ENCODE assay signal across 14 cellular contexts in genomic region chr5:34905564-34905963, GRCh38. TPM values are rescaled to one million over a fixed set of nuclear protein-coding genes. Genes with fewer than 3 reads are reported as not detected.
A peak's percentile ranks its signal among the peaks of the same experiment; 100 is the strongest.
DNase-seq lines count a peak whose midpoint lies in the region; ATAC-seq and TF ChIP-seq lines count a peak whose summit lies in the region.
"Had no signal": no experiment of that assay in that cellular context is flagged by ENCODE, and none has a peak within 500 bp of the region (broad histone marks: within the 10 kb centered on the region; RNA-seq: fewer than 3 reads in every experiment).

No MANE protein-coding gene starts in this region.

- H3K27ac Mint-ChIP-seq in CD4-positive, alpha-beta memory T cell = no peak overlapping the region
- H3K27ac Mint-ChIP-seq: activated CD8-positive, alpha-beta memory T cell treated with anti-CD3 and anti-CD28 coated beads, Interleukin-2, amount 10 ng/mL, durations not matched to agents 7 days and 5 days had no signal

- DNase-seq in BE2C (no peak), HFF-Myc (ENCODE audit: extremely low read depth, low read depth) (no peak), kidney tubule cell (ENCODE audit: low spot score) (peak; percentile 19), tibial artery (no peak), transverse colon (no peak)
- DNase-seq in CD4-positive, alpha-beta memory T cell = no peak
- DNase-seq: activated CD8-positive, alpha-beta memory T cell treated with anti-CD3 and anti-CD28 coated beads, Interleukin-2, amount 10 ng/mL, durations not matched to agents 7 days and 5 days; central memory CD4-positive, alpha-beta T cell; GDM1; hypothalamus; MG63; occipital lobe had no signal

- TF ChIP-seq EP300 in transverse colon (IDR thresholded peaks at IDR 0.05; ENCODE audit: low read depth) = no peak

- H3K36me3 Mint-ChIP-seq in CD4-positive, alpha-beta memory T cell = peaks cover 16 to 32% of the 10 kb centered on the region in 2 donors

- in situ Hi-C loops in transverse colon (cut with MboI; ENCODE audit: low pct_ligation_motif_present in 1 of 4, low pct_unique_long_range_greater_than_20kb in 1 of 4, low sequenced_read_pairs in 3 of 4) = loop anchor here (10.0 to 25.0 kb wide), 4 partner anchors 381 to 1468 kb away; partner anchors contain the start of genes AMACR (in 2 of the 4) and TARS1 (in 2 of the 4)

- peaks cover 10% of the 10 kb centered on the region for H3K36me3 ChIP-seq in BE2C
- H3K36me3 ChIP-seq in tibial artery = peaks cover 12 to 43% (median 22%) of the 10 kb centered on the region in 3 donors
- peaks cover 0 to 14% (median 0%) of the 10 kb centered on the region in 4 donors for H3K36me3 ChIP-seq in transverse colon
- peaks cover 9% of the 10 kb centered on the region for H3K36me3 ChIP-seq in CD4-positive, alpha-beta memory T cell (ENCODE audit: insufficient read depth, low read length)

- H3K4me3 ChIP-seq in BE2C (ENCODE audit: low read depth, low read length) = no peak overlapping the region
- no peak overlapping the region for H3K4me3 ChIP-seq in HFF-Myc (replicated peaks; ENCODE audit: low read depth, low read length)
- no peak overlapping the region for H3K4me3 ChIP-seq in tibial artery
- no peak overlapping the region for H3K4me3 ChIP-seq in transverse colon
- no peak overlapping the region for H3K4me3 ChIP-seq in CD4-positive, alpha-beta memory T cell (ENCODE audit: low read length in 2 of 2)
- H3K4me3 ChIP-seq: MG63 had no signal

- 83 to 86% methylated on average over 2 of the region's 2 CpGs for WGBS in transverse colon (ENCODE audit: low coverage in 1 of 2), 2 donors

- no peaks in the 10 kb centered on the region for H3K9me3 ChIP-seq in BE2C
- no peaks in the 10 kb centered on the region for H3K9me3 ChIP-seq in tibial artery
- H3K9me3 ChIP-seq in transverse colon = no peaks in the 10 kb centered on the region
- H3K9me3 ChIP-seq in CD4-positive, alpha-beta memory T cell (ENCODE audit: control insufficient read depth in 1 of 2, low read length in 2 of 2) = no peaks in the 10 kb centered on the region
- H3K9me3 ChIP-seq: MG63 had no signal

- H3K27ac ChIP-seq in VCaP (no peak overlapping the region), tibial artery (no peak overlapping the region), transverse colon (no peak overlapping the region)
- H3K27ac ChIP-seq in CD4-positive, alpha-beta memory T cell (ENCODE audit: low read depth, low read length) = no peak overlapping the region

- TF ChIP-seq POLR2A in transverse colon (IDR thresholded peaks at IDR 0.05) = no peak

- TF ChIP-seq CTCF in BE2C (IDR thresholded peaks at IDR 0.05; ENCODE audit: low read depth, low read length) (peak; percentile 56), HFF-Myc (IDR thresholded peaks at IDR 0.05; ENCODE audit: low read depth, low read length, missing control alignments) (peak; percentile 43), VCaP (conservative IDR thresholded peaks at IDR 0.05) (peak; percentile 88), tibial artery (IDR thresholded peaks at IDR 0.05) (peak in 1 of 2 experiments; percentile 15), transverse colon (IDR thresholded peaks at IDR 0.05) (no peak)

- H3K4me3 Mint-ChIP-seq in CD4-positive, alpha-beta memory T cell = no peak overlapping the region
- H3K4me3 Mint-ChIP-seq: activated CD8-positive, alpha-beta memory T cell treated with anti-CD3 and anti-CD28 coated beads, Interleukin-2, amount 10 ng/mL, durations not matched to agents 7 days and 5 days had no signal

- no peaks in the 10 kb centered on the region for H3K27me3 ChIP-seq in BE2C
- no peaks in the 10 kb centered on the region for H3K27me3 ChIP-seq in tibial artery
- H3K27me3 ChIP-seq in transverse colon = no peaks in the 10 kb centered on the region
- no peaks in the 10 kb centered on the region for H3K27me3 ChIP-seq in CD4-positive, alpha-beta memory T cell (ENCODE audit: insufficient read depth, low read length)
- H3K27me3 ChIP-seq: MG63 had no signal

- no peaks in the 10 kb centered on the region for H3K4me1 Mint-ChIP-seq in CD4-positive, alpha-beta memory T cell

- H3K27me3 Mint-ChIP-seq in CD4-positive, alpha-beta memory T cell = no peaks in the 10 kb centered on the region
- H3K27me3 Mint-ChIP-seq: activated CD8-positive, alpha-beta memory T cell treated with anti-CD3 and anti-CD28 coated beads, Interleukin-2, amount 10 ng/mL, durations not matched to agents 7 days and 5 days had no signal

- intact Hi-C loops in tibial artery (cut with DNase I; ENCODE audit: low total_unique reads) = no loop called here
- intact Hi-C loops in transverse colon (cut with DNase I; ENCODE audit: low total_unique reads) = no loop called here
- intact Hi-C loops in CD4-positive, alpha-beta memory T cell (cut with micrococcal nuclease) = no loop called here

- POLR2A ChIA-PET in CD4-positive, alpha-beta memory T cell (lab: Charles Lee; ENCODE audit: partially characterized antibody) = interaction anchor here (2.6 kb wide), 1 partner anchor 10 kb away, joined by 6 read pairs; the partner anchor contains the start of genes BRIX1 and RAD1

- H3K9me3 Mint-ChIP-seq in CD4-positive, alpha-beta memory T cell = no peaks in the 10 kb centered on the region

- CTCF ChIA-PET in CD4-positive, alpha-beta memory T cell (lab: Charles Lee; ENCODE audit: partially characterized antibody) = interaction anchor here (0.9 to 13.8 kb wide), 3 partner anchors 8 to 380 kb away, joined by 3 to 220 read pairs (median 10); no protein-coding TSS in a partner anchor

- H3K4me1 ChIP-seq in BE2C (no peaks in the 10 kb centered on the region), tibial artery (no peaks in the 10 kb centered on the region), transverse colon (no peaks in the 10 kb centered on the region)
- H3K4me1 ChIP-seq in CD4-positive, alpha-beta memory T cell (ENCODE audit: insufficient read depth, low read length) = no peaks in the 10 kb centered on the region

- no peak for ATAC-seq in HG03521 (IDR thresholded peaks at IDR 0.05; ENCODE audit: unreplicated experiment)
- ATAC-seq: activated CD8-positive, alpha-beta memory T cell treated with anti-CD3 and anti-CD28 coated beads, Interleukin-2, amount 10 ng/mL, durations not matched to agents 7 days and 5 days had no signal

RNA-seq across cellular contexts. Expression of gene RAD1, which starts 9.7 kb away (rescaled TPM):
- polyA plus RNA-seq in BE2C (2012; ENCODE audit: insufficient read depth, insufficient read length, low read depth) = 17.7 TPM
- 10 to 100 TPM in 3 of 4 donors, 1 to 10 TPM in 1; 9.0 to 14.4 (median 11.6) TPM for total RNA-seq in transverse colon
- total RNA-seq in CD4-positive, alpha-beta memory T cell = 10 to 100 TPM; 22.7 to 26.3 TPM
- 10 to 100 TPM; 16.2 to 21.8 TPM for polyA plus RNA-seq in CD4-positive, alpha-beta memory T cell

RNA-seq across cellular contexts. Expression of gene BRIX1, which starts 9.9 kb away (rescaled TPM):
- polyA plus RNA-seq in BE2C (2012; ENCODE audit: insufficient read depth, insufficient read length, low read depth) = 113 TPM
- total RNA-seq in transverse colon = 10 to 100 TPM in 2 of 4 donors, 1 to 10 TPM in 2; 1.5 to 15.6 (median 7.5) TPM
- total RNA-seq in CD4-positive, alpha-beta memory T cell = 10 to 100 TPM; 27.1 to 30.9 TPM
- polyA plus RNA-seq in CD4-positive, alpha-beta memory T cell = 10 to 100 TPM; 50.2 to 63.9 TPM

RNA-seq across cellular contexts. Expression of gene DNAJC21, which starts 23.8 kb away (rescaled TPM):
- polyA plus RNA-seq in BE2C (2012; ENCODE audit: insufficient read depth, insufficient read length, low read depth) = 26.4 TPM
- total RNA-seq in transverse colon = 10 to 100 TPM; 12.7 to 34.8 (median 26.6) TPM
- 10 to 100 TPM; 63.7 to 67.9 TPM for total RNA-seq in CD4-positive, alpha-beta memory T cell
- 10 to 100 TPM; 10.1 to 29.9 TPM for polyA plus RNA-seq in CD4-positive, alpha-beta memory T cell

Comparison
In these comparisons a context has a peak if more than half of its experiments do, and no peak if none do; other contexts are left out.
1. CTCF ChIP-seq: peak in BE2C (single experiment), HFF-Myc (single experiment) and VCaP (single experiment); none in transverse colon (0 of 5).